ENCODE assay signal across 11 cellular contexts in genomic region chr7:155685070-155685790, GRCh38. TPM values are rescaled to one million over a fixed set of nuclear protein-coding genes. Genes with fewer than 3 reads are reported as not detected.
A peak's percentile ranks its signal among the peaks of the same experiment; 100 is the strongest.
DNase-seq lines count a peak whose midpoint lies in the region; ATAC-seq and TF ChIP-seq lines count a peak whose summit lies in the region.
"Had no signal": no experiment of that assay in that cellular context is flagged by ENCODE, and none has a peak within 500 bp of the region (broad histone marks: within the 10 kb centered on the region; RNA-seq: fewer than 3 reads in every experiment).

No MANE protein-coding gene starts in this region.

- H3K79me2 ChIP-seq in GM23338 (replicated peaks; ENCODE audit: insufficient read depth): peaks cover 100% of the 10 kb centered on the region

- no peak overlapping the region for H2AFZ ChIP-seq in GM23338

- 0 out of 2 replicates have a peak overlapping the region, but pooled peaks have one; percentile 8 for H3K4me2 ChIP-seq in GM23338

- H3K9ac ChIP-seq in SK-N-MC (ENCODE audit: insufficient read length): no peak overlapping the region

- no peaks in the 10 kb centered on the region for H3K27me3 ChIP-seq in GM23338 (ENCODE audit: insufficient read depth)

- H3K4me3 ChIP-seq in GM23338 (no peak overlapping the region), SK-N-MC (no peak overlapping the region)
- H3K4me3 ChIP-seq: psoas muscle had no signal

- TF ChIP-seq CTCF in GM23338 (conservative IDR thresholded peaks at IDR 0.05; ENCODE audit: low read depth in 2 of 2): no peak

- H3F3A ChIP-seq in GM23338 (replicated peaks; ENCODE audit: low read depth): no peaks in the 10 kb centered on the region

- H3K9me3 Mint-ChIP-seq in GM23338 (peaks cover 13% of the 10 kb centered on the region), memory B cell (peaks cover 4% of the 10 kb centered on the region)

- H4K20me1 ChIP-seq in GM23338 (replicated peaks; ENCODE audit: insufficient read depth): peaks cover 30% of the 10 kb centered on the region

- peaks cover 24% of the 10 kb centered on the region for H3K4me1 ChIP-seq in GM23338 (ENCODE audit: insufficient read depth)

- H3K4me1 Mint-ChIP-seq in GM23338 (peaks cover 51% of the 10 kb centered on the region), memory B cell (peaks cover 43% of the 10 kb centered on the region)

- H3K36me3 Mint-ChIP-seq in GM23338 (ENCODE audit: low read depth): peaks cover 56% of the 10 kb centered on the region
- peaks cover 60% of the 10 kb centered on the region for H3K36me3 Mint-ChIP-seq in memory B cell

- H3K27ac Mint-ChIP-seq in GM23338 (no peak overlapping the region; the same call in 1 of the 2 replicates), memory B cell (peak overlapping the region; percentile 78)

- H3K27me3 Mint-ChIP-seq in GM23338 (ENCODE audit: insufficient read depth, low read depth, poor library complexity) (peaks cover 2% of the 10 kb centered on the region), memory B cell (no peaks in the 10 kb centered on the region)

- no peaks in the 10 kb centered on the region for H3K9me2 ChIP-seq in GM23338 (ENCODE audit: insufficient read depth)

- H3K36me3 ChIP-seq in GM23338 (ENCODE audit: insufficient read depth): no peaks in the 10 kb centered on the region
- H3K36me3 ChIP-seq in SK-N-MC (ENCODE audit: insufficient read depth, low read length): peaks cover 46% of the 10 kb centered on the region

- no peak overlapping the region; the same call in 1 of the 2 replicates for H3K27ac ChIP-seq in GM23338 (ENCODE audit: low read depth)
- peak overlapping the region; percentile 85 for H3K27ac ChIP-seq in SK-N-MC
- H3K27ac ChIP-seq: HL-60, psoas muscle had no signal

- H3K9me3 ChIP-seq in SK-N-MC (ENCODE audit: low read depth, low read length): no peaks in the 10 kb centered on the region
- H3K9me3 ChIP-seq: psoas muscle had no signal

- ATAC-seq in GM18870 (IDR thresholded peaks at IDR 0.05; ENCODE audit: unreplicated experiment) (peak; percentile 66), GM23338 (no peak), memory B cell (ENCODE audit: low read depth) (no peak), HG03095 (IDR thresholded peaks at IDR 0.05; ENCODE audit: unreplicated experiment) (no peak)
- ATAC-seq: psoas muscle had no signal

- H3K4me3 Mint-ChIP-seq in GM23338 (no peak overlapping the region), memory B cell (no peak overlapping the region)

- DNase-seq in GM23338 (ENCODE audit: low spot score): no peak
- no peak for DNase-seq in SK-N-MC (ENCODE audit: low read depth, low spot score)
- no peak for DNase-seq in memory B cell (ENCODE audit: low spot score in 2 of 2)
- no peak for DNase-seq in NCI-H69 (lab: John Stamatoyannopoulos, UW)
- no peak for DNase-seq in DMS 273 treated with DMSO at 0.1 percent for 48 hours (lab: John Stamatoyannopoulos, UW)
- no peak for DNase-seq in NCI-H748 treated with DMSO at 0.1 percent for 48 hours (lab: John Stamatoyannopoulos, UW)
- DNase-seq: aorta, psoas muscle had no signal

TF ChIP-seq in GM23338, 12 proteins besides CTCF, POLR2A, EP300 and RAD21:
- no peak for TF ChIP-seq ZNF331 (CRISPR knock-in tag; IDR thresholded peaks at IDR 0.05; ENCODE audit: low read depth)
- TF ChIP-seq EZH2phosphoT487 (IDR thresholded peaks at IDR 0.05; ENCODE audit: unreplicated experiment): no peak
- TF ChIP-seq STAT1 (IDR thresholded peaks at IDR 0.05; ENCODE audit: unreplicated experiment): no peak

RNA-seq across cellular contexts. Expression of gene RBM33, which starts 40.8 kb away (rescaled TPM):
- 26.1 and 47.7 TPM in 2 replicates for total RNA-seq in GM23338 (2014; rRNA removed; shearing (Covaris generic))
- 88.5 and 94.7 TPM in 2 replicates for polyA plus RNA-seq in GM23338 (2016; fragmentation: Nextera tagmentation; extraction: Ambion mirVana)
